ENCODE assay signal across 19 cellular contexts in genomic region chr4:187432310-187432709, GRCh38.
A peak's percentile ranks its signal among the peaks of the same experiment; 100 is the strongest.
DNase-seq lines count a peak whose midpoint lies in the region; ATAC-seq, FAIRE-seq and TF ChIP-seq lines count a peak whose summit lies in the region.
"Had no signal": no experiment of that assay in that cellular context is flagged by ENCODE, and none has a peak within 500 bp of the region (broad histone marks: within the 10 kb centered on the region; RNA-seq: fewer than 3 reads in every experiment).

No MANE protein-coding gene starts in this region.

- no peak overlapping the region for H3K9ac ChIP-seq in astrocyte (ENCODE audit: low read length)

- no peaks in the 10 kb centered on the region for H3K79me2 ChIP-seq in astrocyte (ENCODE audit: insufficient read depth, low read length)

- no peaks in the 10 kb centered on the region for H3K27me3 Mint-ChIP-seq in astrocyte (ENCODE audit: low read depth, unreplicated experiment)
- H3K27me3 Mint-ChIP-seq: CD4-positive, alpha-beta memory T cell had no signal

- peaks cover 6% of the 10 kb centered on the region for H3K4me1 Mint-ChIP-seq in astrocyte (ENCODE audit: low read depth, unreplicated experiment)
- H3K4me1 Mint-ChIP-seq: CD4-positive, alpha-beta memory T cell; GM23338; H9 had no signal

- H3K36me3 ChIP-seq in astrocyte (ENCODE audit: insufficient read depth, low read length) (no peaks in the 10 kb centered on the region), esophagus muscularis mucosa (no peaks in the 10 kb centered on the region), upper lobe of right lung (no peaks in the 10 kb centered on the region)

- TF ChIP-seq EP300 in esophagus muscularis mucosa (IDR thresholded peaks at IDR 0.05), result no peak

- no peak overlapping the region for H2AFZ ChIP-seq in astrocyte (ENCODE audit: low read depth, low read length)
- H2AFZ ChIP-seq: GM23338 had no signal

- no peak for TF ChIP-seq POLR2A in esophagus muscularis mucosa (IDR thresholded peaks at IDR 0.05; ENCODE audit: low read depth)

- DNase-seq in astrocyte (ENCODE audit: low read depth) (no peak), esophagus muscularis mucosa (ENCODE audit: extremely low spot score) (peak; percentile 88), sciatic nerve (ENCODE audit: low spot score) (no peak), upper lobe of right lung (no peak), medulla oblongata (ENCODE audit: extremely low spot score) (no peak), hypothalamus (lab: John Stamatoyannopoulos, UW) (no peak)
- DNase-seq in stimulated activated CD4-positive, alpha-beta T cell treated with anti-CD3 and anti-CD28 coated beads, Interleukin-4, amount 100 ng/mL, for 1 hour, result no peak
- DNase-seq: C1 segment of cervical spinal cord; Calu3; CD4-positive, alpha-beta memory T cell; COR-L47; DMS53; DMS79 treated with DMSO at 0.1 percent for 48 hours; GF-D8; H9 had no signal

- FAIRE-seq in astrocyte (lab: Jason Lieb, UNC), result peak; percentile 60
- FAIRE-seq: GM12891, GM18507 had no signal

- TF ChIP-seq CTCF in astrocyte (IDR thresholded peaks at IDR 0.05; ENCODE audit: insufficient read depth, low read depth, low read length) (no peak), esophagus muscularis mucosa (IDR thresholded peaks at IDR 0.05) (no peak), upper lobe of right lung (IDR thresholded peaks at IDR 0.05) (no peak)

- H3K36me3 Mint-ChIP-seq in astrocyte (ENCODE audit: low read depth, unreplicated experiment), result no peaks in the 10 kb centered on the region
- H3K36me3 Mint-ChIP-seq: CD4-positive, alpha-beta memory T cell had no signal

- intact Hi-C loops in esophagus muscularis mucosa (cut with DNase I), result no loop called here
- intact Hi-C loops in sciatic nerve (cut with DNase I), result no loop called here
- intact Hi-C loops in upper lobe of right lung (cut with DNase I), result no loop called here

- no peak overlapping the region for H3K27ac Mint-ChIP-seq in astrocyte (ENCODE audit: unreplicated experiment)
- H3K27ac Mint-ChIP-seq: CD4-positive, alpha-beta memory T cell; GM23338 had no signal

- H4K20me1 ChIP-seq in astrocyte (ENCODE audit: insufficient read depth, low read length), result no peaks in the 10 kb centered on the region

- peaks cover 2% of the 10 kb centered on the region for H3K9me3 Mint-ChIP-seq in astrocyte (ENCODE audit: unreplicated experiment)

- H3K9me3 ChIP-seq in astrocyte (ENCODE audit: insufficient read depth, low read depth, low read length) (no peaks in the 10 kb centered on the region), esophagus muscularis mucosa (no peaks in the 10 kb centered on the region), upper lobe of right lung (no peaks in the 10 kb centered on the region)

- H3K27ac ChIP-seq in astrocyte (ENCODE audit: low read depth, low read length) (no peak overlapping the region), esophagus muscularis mucosa (replicated peaks in 1 of 4) (no peak overlapping the region), upper lobe of right lung (no peak overlapping the region)

- 81% methylated on average over 7 of the region's 7 CpGs for WGBS in esophagus muscularis mucosa

- H3K4me2 ChIP-seq in astrocyte (ENCODE audit: low read length), result no peak overlapping the region
- H3K4me2 ChIP-seq: GM23338 had no signal

- ATAC-seq in sciatic nerve, result peak; percentile 26
- ATAC-seq in upper lobe of right lung, result peak; percentile 51
- ATAC-seq: GM23338, HCT116 had no signal

- no peaks in the 10 kb centered on the region for H3K27me3 ChIP-seq in astrocyte (ENCODE audit: insufficient read depth, low read length)
- H3K27me3 ChIP-seq in esophagus muscularis mucosa, result no peaks in the 10 kb centered on the region
- no peaks in the 10 kb centered on the region for H3K27me3 ChIP-seq in upper lobe of right lung

- H3K4me3 ChIP-seq in astrocyte (ENCODE audit: insufficient read depth, low read depth, low read length) (no peak overlapping the region), esophagus muscularis mucosa (no peak overlapping the region), upper lobe of right lung (no peak overlapping the region)
- H3K4me3 ChIP-seq: GM23338 had no signal

- H3K4me1 ChIP-seq in astrocyte (ENCODE audit: insufficient read depth, low read length), result no peaks in the 10 kb centered on the region
- peaks cover 0 to 6% (median 2%) of the 10 kb centered on the region in 4 donors for H3K4me1 ChIP-seq in esophagus muscularis mucosa
- H3K4me1 ChIP-seq in upper lobe of right lung, result no peaks in the 10 kb centered on the region

- H3K4me3 Mint-ChIP-seq in astrocyte (ENCODE audit: unreplicated experiment), result no peak overlapping the region
- H3K4me3 Mint-ChIP-seq: CD4-positive, alpha-beta memory T cell; GM23338; H9 had no signal
